8 cellular contexts compared by ENCODE assay signal in the genomic region with DNA sequence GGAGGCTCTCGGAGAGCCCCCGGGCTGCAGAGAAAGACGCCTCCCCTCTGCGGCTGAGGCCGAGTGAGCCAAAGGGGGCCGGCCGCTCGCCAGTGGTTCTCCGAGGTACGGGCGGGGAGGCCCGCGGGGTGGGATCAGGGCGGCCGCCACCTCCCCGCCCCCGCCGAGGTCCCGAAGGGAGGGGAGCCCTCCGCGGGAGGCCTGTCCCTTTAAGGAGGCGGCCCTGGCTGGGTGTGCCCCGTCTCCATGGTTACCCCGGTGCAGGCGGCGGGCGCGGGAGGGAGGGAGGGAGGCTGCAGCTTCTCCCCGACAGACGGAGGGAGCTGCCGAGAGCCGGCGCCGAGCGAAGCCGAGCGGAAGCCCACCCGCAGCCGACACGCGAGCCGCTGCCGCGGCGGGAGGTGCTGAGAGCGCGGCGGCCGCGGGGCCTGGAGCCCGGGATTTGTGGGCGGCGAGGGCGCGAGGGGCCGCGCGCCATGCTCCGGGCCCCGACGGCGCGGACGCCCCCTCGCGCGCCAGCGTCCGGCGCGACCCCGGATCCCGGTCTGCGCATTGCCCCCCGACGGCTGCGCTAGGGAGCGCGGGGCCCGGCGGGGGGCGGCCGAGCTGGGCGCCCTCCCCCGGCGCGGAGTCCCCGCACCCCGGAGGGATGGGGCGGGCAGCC. TPM values are rescaled to one million over a fixed set of nuclear protein-coding genes. Genes with fewer than 3 reads are reported as not detected.
A peak's percentile ranks its signal among the peaks of the same experiment; 100 is the strongest.
DNase-seq lines count a peak whose midpoint lies in the region; ATAC-seq and TF ChIP-seq lines count a peak whose summit lies in the region.

A gene with protein sequence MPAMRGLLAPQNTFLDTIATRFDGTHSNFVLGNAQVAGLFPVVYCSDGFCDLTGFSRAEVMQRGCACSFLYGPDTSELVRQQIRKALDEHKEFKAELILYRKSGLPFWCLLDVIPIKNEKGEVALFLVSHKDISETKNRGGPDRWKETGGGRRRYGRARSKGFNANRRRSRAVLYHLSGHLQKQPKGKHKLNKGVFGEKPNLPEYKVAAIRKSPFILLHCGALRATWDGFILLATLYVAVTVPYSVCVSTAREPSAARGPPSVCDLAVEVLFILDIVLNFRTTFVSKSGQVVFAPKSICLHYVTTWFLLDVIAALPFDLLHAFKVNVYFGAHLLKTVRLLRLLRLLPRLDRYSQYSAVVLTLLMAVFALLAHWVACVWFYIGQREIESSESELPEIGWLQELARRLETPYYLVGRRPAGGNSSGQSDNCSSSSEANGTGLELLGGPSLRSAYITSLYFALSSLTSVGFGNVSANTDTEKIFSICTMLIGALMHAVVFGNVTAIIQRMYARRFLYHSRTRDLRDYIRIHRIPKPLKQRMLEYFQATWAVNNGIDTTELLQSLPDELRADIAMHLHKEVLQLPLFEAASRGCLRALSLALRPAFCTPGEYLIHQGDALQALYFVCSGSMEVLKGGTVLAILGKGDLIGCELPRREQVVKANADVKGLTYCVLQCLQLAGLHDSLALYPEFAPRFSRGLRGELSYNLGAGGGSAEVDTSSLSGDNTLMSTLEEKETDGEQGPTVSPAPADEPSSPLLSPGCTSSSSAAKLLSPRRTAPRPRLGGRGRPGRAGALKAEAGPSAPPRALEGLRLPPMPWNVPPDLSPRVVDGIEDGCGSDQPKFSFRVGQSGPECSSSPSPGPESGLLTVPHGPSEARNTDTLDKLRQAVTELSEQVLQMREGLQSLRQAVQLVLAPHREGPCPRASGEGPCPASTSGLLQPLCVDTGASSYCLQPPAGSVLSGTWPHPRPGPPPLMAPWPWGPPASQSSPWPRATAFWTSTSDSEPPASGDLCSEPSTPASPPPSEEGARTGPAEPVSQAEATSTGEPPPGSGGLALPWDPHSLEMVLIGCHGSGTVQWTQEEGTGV (plus strand): TSS at position 291 of the 664 bp plus-strand sequence. CDS start 387 bp downstream, outside the sequence.

- DNase-seq in GM12864 (ENCODE audit: low read depth) (peak; percentile 22), NCI-H526 (lab: John Stamatoyannopoulos, UW) (peak; percentile 64 to 91), dorsolateral prefrontal cortex (peak; percentile 59 to 93 (median 85)), lower lobe of right lung (peak; percentile 89)
- peak; percentile 78 to 82 for DNase-seq in activated CD4-positive, alpha-beta T cell treated with anti-CD3 and anti-CD28 coated beads, Interleukin-2, amount 50 U/mL, for 48 hours
- peak; percentile 62 to 72 for DNase-seq in stimulated activated CD4-positive, alpha-beta T cell treated with anti-CD3 and anti-CD28 coated beads, Interleukin-4, amount 100 ng/mL, for 48 hours (ENCODE audit: low read depth in 2 of 2)

- H3K4me1 ChIP-seq in lower lobe of right lung = peaks cover 16% of the 10 kb centered on the region

- ATAC-seq in HG03159 (IDR thresholded peaks at IDR 0.05; ENCODE audit: unreplicated experiment) (peak; percentile 50), lower lobe of right lung (peak; percentile 83 to 86), GM18517 (IDR thresholded peaks at IDR 0.05; ENCODE audit: unreplicated experiment) (no peak)

- H3K4me3 ChIP-seq in GM12864 (ENCODE audit: low read depth, low read length) (peak within 1 kb of the TSS; percentile 39), dorsolateral prefrontal cortex (peak within 1 kb of the TSS; percentile 39 to 79 (median 64)), lower lobe of right lung (peak within 1 kb of the TSS; percentile 59)

- TF ChIP-seq CTCF in GM12864 (IDR thresholded peaks at IDR 0.05; ENCODE audit: low read depth, low read length, missing control alignments) (no peak), dorsolateral prefrontal cortex (IDR thresholded peaks at IDR 0.05 in 54 of 56, conservative IDR thresholded peaks at IDR 0.05 in 2 of 56; ENCODE audit: low read depth in 1 of 56, partially characterized antibody in 56 of 56) (no peak), lower lobe of right lung (IDR thresholded peaks at IDR 0.05) (no peak)

- no peaks in the 10 kb centered on the region for H3K9me3 ChIP-seq in lower lobe of right lung

- intact Hi-C loops in dorsolateral prefrontal cortex (cut with DNase I) (no loop called here), lower lobe of right lung (cut with DNase I) (no loop called here)

- H3K27me3 ChIP-seq in dorsolateral prefrontal cortex = peaks cover 0 to 14% (median 0%) of the 10 kb centered on the region in 45 donors
- H3K27me3 ChIP-seq in lower lobe of right lung (ENCODE audit: low read depth) = peaks cover 56% of the 10 kb centered on the region

- H3K27ac ChIP-seq in dorsolateral prefrontal cortex = peak within 1 kb of the TSS in 55 of 59 donors; percentile 8 to 91 (median 78)
- H3K27ac ChIP-seq in lower lobe of right lung = no peak within 1 kb of the TSS

- no peaks in the 10 kb centered on the region for H3K36me3 ChIP-seq in lower lobe of right lung

RNA-seq across cellular contexts. Expression of the gene that starts here (rescaled TPM):
- total RNA-seq in dorsolateral prefrontal cortex = 100 to 1,000 TPM in 36 of 120 experiments, 10 to 100 TPM in 84; 31.1 to 139 (median 94.3) TPM
- total RNA-seq in lower lobe of right lung = 2.3 TPM

Comparison
In these comparisons a context has a peak if more than half of its experiments do, and no peak if none do; other contexts are left out.
1. DNase-seq: peak in every context shown above with its lines; median percentile 89 in lower lobe of right lung; 85 in dorsolateral prefrontal cortex; 80 in activated CD4-positive, alpha-beta T cell treated with anti-CD3 and anti-CD28 coated beads, Interleukin-2, amount 50 U/mL, for 48 hours; 78 in NCI-H526; 67 in stimulated activated CD4-positive, alpha-beta T cell treated with anti-CD3 and anti-CD28 coated beads, Interleukin-4, amount 100 ng/mL, for 48 hours; 22 in GM12864.